10 cellular contexts compared by ENCODE assay signal in the genomic region with DNA sequence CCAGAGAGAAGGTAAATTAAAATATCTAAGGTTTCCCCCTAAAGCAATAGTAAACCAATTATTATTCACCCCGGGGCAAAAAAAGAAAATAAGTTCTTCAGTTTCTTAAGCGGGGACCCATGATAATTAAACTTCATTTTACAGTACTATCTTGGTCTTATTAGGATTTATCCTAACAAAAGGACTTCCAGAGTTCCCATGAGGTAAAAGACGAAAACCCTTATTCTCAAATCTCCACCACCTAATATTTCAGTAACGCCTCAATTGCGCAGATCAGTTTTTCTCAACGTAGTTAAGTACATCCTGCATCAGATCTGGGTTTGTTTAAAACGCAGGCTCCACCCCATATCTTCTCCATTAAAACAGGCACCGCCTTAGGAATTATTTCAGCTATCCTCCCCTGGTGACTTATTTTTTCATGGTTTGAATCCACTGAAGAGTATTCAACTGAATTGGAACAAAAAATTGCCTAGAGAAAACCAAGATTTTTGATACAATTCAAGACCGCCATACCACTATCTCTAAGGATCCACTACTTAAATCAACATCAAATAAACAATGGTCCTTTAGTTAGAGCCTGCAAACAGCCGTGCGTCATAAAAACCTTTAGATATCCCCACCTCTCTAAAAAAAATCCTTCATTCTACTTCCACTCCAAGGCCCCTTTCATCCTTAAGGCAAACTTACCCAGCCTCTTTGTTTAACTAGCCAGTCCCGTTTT. TPM values are rescaled to one million over a fixed set of nuclear protein-coding genes. Genes with fewer than 3 reads are reported as not detected.
DNase-seq lines count a peak whose midpoint lies in the region; ATAC-seq, FAIRE-seq and TF ChIP-seq lines count a peak whose summit lies in the region.
"Had no signal": no experiment of that assay in that cellular context is flagged by ENCODE, and none has a peak within 500 bp of the region (broad histone marks: within the 10 kb centered on the region; RNA-seq: fewer than 3 reads in every experiment).

No MANE protein-coding gene starts in this region.

- POLR2A ChIA-PET in PC-9 (lab: Charles Lee; ENCODE audit: unreplicated experiment) = interaction anchor here (0.7 to 2.2 kb wide), 2 partner anchors 16 to 17 kb away, joined by 4 to 42 read pairs; no protein-coding TSS in a partner anchor
- POLR2A ChIA-PET in H1 (lab: Charles Lee; ENCODE audit: partially characterized antibody) = interaction anchor here (0.6 to 43.7 kb wide), 23 partner anchors 7 to 396 kb away, joined by 3 to 1380 read pairs (median 7); partner anchors contain the start of genes ADAMTSL4, ENSA, FALEC and TARS2

- no peak for FAIRE-seq in H1 (lab: Jason Lieb, UNC)
- FAIRE-seq: colon, G401.6 had no signal

- peak overlapping the region; percentile 99 to 100 (median 100) for H3K9ac ChIP-seq in H1 (replicated peaks in 1 of 4; ENCODE audit: extremely low read depth in 1 of 4, low read depth in 3 of 4, low read length in 3 of 4)
- peak overlapping the region; percentile 97 for H3K9ac ChIP-seq in neural progenitor cell

- peaks cover 9% of the 10 kb centered on the region for H3K23me2 ChIP-seq in H1 (ENCODE audit: low read depth, low read length)

- H3K56ac ChIP-seq in H1 (replicated peaks; ENCODE audit: insufficient read length, low read depth, low read length) = peak overlapping the region; percentile 99

- WGBS in H1 (ENCODE audit: extremely low coverage in 1 of 2, insufficient coverage in 1 of 2, insufficient read length in 1 of 2, insufficient replicate concordance in 2 of 2, low coverage in 1 of 2, low lambda C conversion rate in 2 of 2, missing lambda C conversion rate in 1 of 2), 2 experiments = 3% methylated on average over 12 of the region's 12 CpGs; no CpG with 5 or more reads in 1 of the 2 experiments

- H4K8ac ChIP-seq in H1 (ENCODE audit: extremely low read depth, insufficient read depth, low read length) = no peak overlapping the region

- H4K91ac ChIP-seq in H1 (replicated peaks; ENCODE audit: insufficient read length, low read length) = no peak overlapping the region

- H3K9me3 ChIP-seq in PC-9 (ENCODE audit: insufficient read depth, low read depth) (no peaks in the 10 kb centered on the region), H1 (ENCODE audit: insufficient read depth in 2 of 2, low read depth in 1 of 2, low read length in 1 of 2) (no peaks in the 10 kb centered on the region), neural progenitor cell (ENCODE audit: low read depth) (no peaks in the 10 kb centered on the region)

- no peak overlapping the region for H3K18ac ChIP-seq in H1 (ENCODE audit: extremely low read depth, low read length)

- H3K4me2 ChIP-seq in PC-9 = peak overlapping the region; percentile 95
- peak overlapping the region; percentile 72 to 78 for H3K4me2 ChIP-seq in H1 (ENCODE audit: insufficient read depth in 1 of 2, low read depth in 2 of 2, low read length in 2 of 2)
- peak overlapping the region; percentile 99 for H3K4me2 ChIP-seq in neural progenitor cell

- H2BK120ac ChIP-seq in H1 (replicated peaks; ENCODE audit: low read depth, low read length) = no peak overlapping the region

- no peaks in the 10 kb centered on the region for H3K9me2 ChIP-seq in PC-9 (ENCODE audit: insufficient read depth)

- H3K79me2 ChIP-seq in PC-9 (ENCODE audit: low read depth) = peaks cover 74% of the 10 kb centered on the region
- H3K79me2 ChIP-seq in H1 (ENCODE audit: control insufficient read depth in 1 of 2, insufficient read depth in 2 of 2, low read length in 2 of 2) = peaks cover 38 to 62% of the 10 kb centered on the region in 2 experiments
- H3K79me2 ChIP-seq in neural progenitor cell (ENCODE audit: low read depth) = peaks cover 83% of the 10 kb centered on the region

- no peak for TF ChIP-seq CTCF in PC-9 (conservative IDR thresholded peaks at IDR 0.05)
- TF ChIP-seq CTCF in H1 (IDR thresholded peaks at IDR 0.05; ENCODE audit: control extremely low read depth in 1 of 3, insufficient read depth in 1 of 3, low read depth in 1 of 3, low read length in 3 of 3) = no peak
- no peak for TF ChIP-seq CTCF in neural progenitor cell (IDR thresholded peaks at IDR 0.05)

- H3K27me3 ChIP-seq in PC-9 (ENCODE audit: insufficient read depth, low read depth) = no peaks in the 10 kb centered on the region
- no peaks in the 10 kb centered on the region for H3K27me3 ChIP-seq in H1 (replicated peaks in 1 of 4; ENCODE audit: control insufficient read depth in 3 of 4, extremely low read depth in 1 of 4, insufficient read depth in 3 of 4, low read length in 3 of 4)
- no peaks in the 10 kb centered on the region for H3K27me3 ChIP-seq in neural progenitor cell

- peaks cover 2% of the 10 kb centered on the region; the same call in 1 of the 2 replicates for H3K79me1 ChIP-seq in H1 (ENCODE audit: low read depth, low read length)

- no peak for TF ChIP-seq POLR2A in H1 (IDR thresholded peaks at IDR 0.05; ENCODE audit: control extremely low read depth in 1 of 2, low read depth in 2 of 2, low read length in 2 of 2)

- ATAC-seq in GM19467 (IDR thresholded peaks at IDR 0.05; ENCODE audit: unreplicated experiment) = no peak
- ATAC-seq in sciatic nerve = no peak

- H3K27ac Mint-ChIP-seq in neural progenitor cell = peak overlapping the region; percentile 99

- H2AFZ ChIP-seq in PC-9 = no peak overlapping the region
- no peak overlapping the region for H2AFZ ChIP-seq in H1 (ENCODE audit: low read length)
- H2AFZ ChIP-seq in neural progenitor cell (replicated peaks) = no peak overlapping the region

- H3F3A ChIP-seq in PC-9 (ENCODE audit: insufficient read depth, low read depth) (peaks cover 69% of the 10 kb centered on the region), neural progenitor cell (ENCODE audit: low read depth) (peaks cover 71% of the 10 kb centered on the region)

- peak overlapping the region; percentile 93 for H3K27ac ChIP-seq in PC-9
- peak overlapping the region; percentile 98 for H3K27ac ChIP-seq in H1 (ENCODE audit: low read depth, low read length)
- peak overlapping the region; percentile 100 for H3K27ac ChIP-seq in neural progenitor cell

- peaks cover 2% of the 10 kb centered on the region for H3K27me3 Mint-ChIP-seq in neural progenitor cell (ENCODE audit: insufficient read depth, low read depth)

- TF ChIP-seq RAD21 in H1 (IDR thresholded peaks at IDR 0.05 in 1 of 2, conservative IDR thresholded peaks at IDR 0.05 in 1 of 2; ENCODE audit: low read depth in 2 of 2, low read length in 2 of 2) = no peak

- H3K4me1 Mint-ChIP-seq in neural progenitor cell = peaks cover 41% of the 10 kb centered on the region

- H4K5ac ChIP-seq in H1 (ENCODE audit: insufficient read length, low read depth, low read length) = no peak overlapping the region

- H2BK20ac ChIP-seq in H1 (ENCODE audit: low read length) = no peak overlapping the region

- BruUV-seq in PC-9 (replicated peaks; lab: Mats Ljungman, UMichigan) = no TSS peak

- H4K20me1 ChIP-seq in PC-9 (ENCODE audit: insufficient read depth) (peaks cover 64% of the 10 kb centered on the region), H1 (replicated peaks in 1 of 2; ENCODE audit: control insufficient read depth in 1 of 2, insufficient read depth in 2 of 2, low read length in 2 of 2) (peaks cover 29 to 35% of the 10 kb centered on the region in 2 experiments), neural progenitor cell (ENCODE audit: low read depth) (peaks cover 62% of the 10 kb centered on the region)

- H2AK5ac ChIP-seq in H1 (ENCODE audit: low read depth, low read length) = peak overlapping the region; percentile 97; the same call in 1 of the 2 replicates

- no peak overlapping the region for H3K4ac ChIP-seq in H1 (replicated peaks; ENCODE audit: insufficient read length, low read depth, low read length)

- CTCF ChIA-PET in PC-9 (lab: Charles Lee) = interaction anchor here (0.6 kb wide), 1 partner anchor 12 kb away, joined by 7 read pairs; no protein-coding TSS in a partner anchor
- CTCF ChIA-PET in H1 (lab: Charles Lee; ENCODE audit: partially characterized antibody) = interaction anchor here (0.8 to 3.5 kb wide), 5 partner anchors 9 to 41 kb away, joined by 3 to 29 read pairs (median 5); no protein-coding TSS in a partner anchor

- no peak overlapping the region for H2BK15ac ChIP-seq in H1 (ENCODE audit: low read length)

- H3K14ac ChIP-seq in H1 (ENCODE audit: insufficient read length) = no peak overlapping the region

- H3K4me1 ChIP-seq in PC-9 (replicated peaks; ENCODE audit: insufficient read depth) = peaks cover 46% of the 10 kb centered on the region
- H3K4me1 ChIP-seq in H1 (replicated peaks in 1 of 4; ENCODE audit: control insufficient read depth in 3 of 4, insufficient read depth in 4 of 4, low read length in 3 of 4) = peaks cover 5 to 25% (median 16%) of the 10 kb centered on the region in 4 experiments
- H3K4me1 ChIP-seq in neural progenitor cell = peaks cover 30% of the 10 kb centered on the region

- H2BK12ac ChIP-seq in H1 (ENCODE audit: low read depth, low read length) = 0 out of 2 replicates have a peak overlapping the region, but pooled peaks have one; percentile 99

- intact Hi-C loops in PC-9 (cut with micrococcal nuclease; ENCODE audit: unreplicated experiment) (loop anchor here (1.0 to 5.0 kb wide), 3 partner anchors 33 to 235 kb away; partner anchors contain the start of gene ENSA), sciatic nerve (cut with DNase I) (no loop called here)

- no peak for TF ChIP-seq EP300 in H1 (IDR thresholded peaks at IDR 0.05; ENCODE audit: borderline replicate concordance in 1 of 2, low read depth in 2 of 2, low read length in 2 of 2)

- H3K4me3 ChIP-seq in PC-9 = peak overlapping the region; percentile 73
- H3K4me3 ChIP-seq in H1 (ENCODE audit: extremely low read depth in 1 of 4, insufficient read depth in 2 of 4, low read depth in 3 of 4, low read length in 4 of 4) = peak overlapping the region; percentile 100
- peak overlapping the region; percentile 71 for H3K4me3 ChIP-seq in neural progenitor cell

- no peak overlapping the region for H3K23ac ChIP-seq in H1 (ENCODE audit: insufficient read length)

- H2BK5ac ChIP-seq in H1 (ENCODE audit: low read depth, low read length) = peak overlapping the region; percentile 100

- peaks cover 44% of the 10 kb centered on the region for H3K36me3 Mint-ChIP-seq in neural progenitor cell

- H3K9me3 Mint-ChIP-seq in neural progenitor cell = no peaks in the 10 kb centered on the region

- DNase-seq in NCI-H146 (lab: John Stamatoyannopoulos, UW) (peak; percentile 25), NCI-H146 treated with DMSO at 0.1 percent for 48 hours (lab: John Stamatoyannopoulos, UW; ENCODE audit: unreplicated experiment) (no peak), PC-9 (no peak), H1 (ENCODE audit: low read depth in 1 of 2, low spot score in 2 of 2) (no peak), neural progenitor cell (ENCODE audit: low spot score) (no peak), sciatic nerve (ENCODE audit: low spot score) (no peak)
- no peak for DNase-seq in stimulated activated CD4-positive, alpha-beta T cell treated with anti-CD3 and anti-CD28 coated beads, Interleukin-2, amount 100 ng/mL, for 48 hours

- H3K4me3 Mint-ChIP-seq in neural progenitor cell = peak overlapping the region; percentile 96

- H3K36me3 ChIP-seq in PC-9 (ENCODE audit: low read depth) (peaks cover 63% of the 10 kb centered on the region), H1 (ENCODE audit: control insufficient read depth in 2 of 4, insufficient read depth in 4 of 4, low read length in 3 of 4) (peaks cover 25 to 61% (median 39%) of the 10 kb centered on the region in 4 experiments), neural progenitor cell (peaks cover 30% of the 10 kb centered on the region)

RNA-seq across cellular contexts. Expression of gene MCL1, which starts 1.7 kb away (rescaled TPM):
- total RNA-seq in PC-9 (2021) = 145 and 178 TPM in 2 replicates
- 196 and 218 TPM in 2 replicates for total RNA-seq in H1 (2021; fragmentation: NEBNext Ultra II Directional; extraction: Animal tissue kit (Norgen Biotek cat#: 25700))
- polyA plus RNA-seq in H1 (2011; rRNA removed) = 57.5 and 61.1 TPM in 2 replicates
- polyA plus RNA-seq in H1 (2011; cell fraction: cytosol; rRNA removed) = 78.4 TPM
- 85.5 TPM for polyA plus RNA-seq in H1 (2011; cell fraction: nucleus; rRNA removed)
- 93.2 to 159 TPM (median 119 TPM) in 4 replicates for polyA plus RNA-seq in H1 (2012, experiment 1 of 2)
- polyA plus RNA-seq in H1 (2012, experiment 2 of 2) = 18.8 TPM
- polyA plus RNA-seq in H1 (2013, experiment 1 of 2) = 116 TPM
- polyA plus RNA-seq in H1 (2013, experiment 2 of 2) = 123 TPM
- 104 and 119 TPM in 2 replicates for polyA minus RNA-seq in H1 (2011; rRNA and poly(A)+ RNA removed)
- polyA minus RNA-seq in H1 (2011; cell fraction: cytosol; rRNA and poly(A)+ RNA removed) = 98.4 TPM
- polyA minus RNA-seq in H1 (2011; cell fraction: nucleus; rRNA and poly(A)+ RNA removed) = 171 TPM
- 202 and 232 TPM in 2 replicates for total RNA-seq in neural progenitor cell (ENCODE audit: low replicate concordance)
- 214 TPM for total RNA-seq in sciatic nerve

RNA-seq across cellular contexts. Expression of gene ADAMTSL4, which starts 28.5 kb away (rescaled TPM):
- 67.9 and 76.7 TPM in 2 replicates for total RNA-seq in PC-9 (2021)
- 5.3 and 5.4 TPM in 2 replicates for total RNA-seq in H1 (2021; fragmentation: NEBNext Ultra II Directional; extraction: Animal tissue kit (Norgen Biotek cat#: 25700))
- 4.2 and 5.9 TPM in 2 replicates for polyA plus RNA-seq in H1 (2011; rRNA removed)
- 3.1 TPM for polyA plus RNA-seq in H1 (2011; cell fraction: cytosol; rRNA removed)
- polyA plus RNA-seq in H1 (2011; cell fraction: nucleus; rRNA removed) = 26.7 TPM
- polyA plus RNA-seq in H1 (2012, experiment 1 of 2) = 4.9 to 7.2 TPM (median 6.7 TPM) in 4 replicates
- 3.8 TPM for polyA plus RNA-seq in H1 (2012, experiment 2 of 2)
- polyA plus RNA-seq in H1 (2013, experiment 1 of 2) = 9.2 TPM
- 8.1 TPM for polyA plus RNA-seq in H1 (2013, experiment 2 of 2)
- polyA minus RNA-seq in H1 (2011; rRNA and poly(A)+ RNA removed) = 0.73 and 0.85 TPM in 2 replicates
- polyA minus RNA-seq in H1 (2011; cell fraction: cytosol; rRNA and poly(A)+ RNA removed) = 2.6 TPM
- 3.5 TPM for polyA minus RNA-seq in H1 (2011; cell fraction: nucleus; rRNA and poly(A)+ RNA removed)
- total RNA-seq in neural progenitor cell (ENCODE audit: low replicate concordance) = not detected in 2 replicates
- total RNA-seq in sciatic nerve = 70.2 TPM

RNA-seq across cellular contexts. Expression of gene ENSA, which starts 51.7 kb away (rescaled TPM):
- total RNA-seq in PC-9 (2021) (229 and 263 TPM in 2 replicates), neural progenitor cell (ENCODE audit: low replicate concordance) (133 and 201 TPM in 2 replicates), sciatic nerve (144 TPM)
- 229 and 236 TPM in 2 replicates for total RNA-seq in H1 (2021; fragmentation: NEBNext Ultra II Directional; extraction: Animal tissue kit (Norgen Biotek cat#: 25700))
- polyA plus RNA-seq in H1 (2011; rRNA removed) = 48.2 and 49.9 TPM in 2 replicates
- 110 TPM for polyA plus RNA-seq in H1 (2011; cell fraction: cytosol; rRNA removed)
- polyA plus RNA-seq in H1 (2011; cell fraction: nucleus; rRNA removed) = 51.3 TPM
- 161 to 212 TPM (median 163 TPM) in 4 replicates for polyA plus RNA-seq in H1 (2012, experiment 1 of 2)
- 130 TPM for polyA plus RNA-seq in H1 (2012, experiment 2 of 2)
- 144 TPM for polyA plus RNA-seq in H1 (2013, experiment 1 of 2)
- polyA plus RNA-seq in H1 (2013, experiment 2 of 2) = 151 TPM
- 34.4 and 48.0 TPM in 2 replicates for polyA minus RNA-seq in H1 (2011; rRNA and poly(A)+ RNA removed)
- 42.9 TPM for polyA minus RNA-seq in H1 (2011; cell fraction: cytosol; rRNA and poly(A)+ RNA removed)
- 37.8 TPM for polyA minus RNA-seq in H1 (2011; cell fraction: nucleus; rRNA and poly(A)+ RNA removed)

Comparison
In these comparisons a context has a peak if more than half of its experiments do, and no peak if none do; other contexts are left out.
1. RNA of gene ADAMTSL4, which starts 28.5 kb away (total RNA-seq): 70.2 TPM in sciatic nerve (single experiment) and 67.9 to 76.7 TPM in PC-9; 5.3 to 5.4 TPM in H1 and not detected in neural progenitor cell; every median in the first group is over 10 times any median in the second.
2. Peak in every context shown above with its lines, with median percentiles within 50 percentile points of each other: H3K27ac ChIP-seq, H3K4me2 ChIP-seq and H3K4me3 ChIP-seq.